In the genomic region with DNA sequence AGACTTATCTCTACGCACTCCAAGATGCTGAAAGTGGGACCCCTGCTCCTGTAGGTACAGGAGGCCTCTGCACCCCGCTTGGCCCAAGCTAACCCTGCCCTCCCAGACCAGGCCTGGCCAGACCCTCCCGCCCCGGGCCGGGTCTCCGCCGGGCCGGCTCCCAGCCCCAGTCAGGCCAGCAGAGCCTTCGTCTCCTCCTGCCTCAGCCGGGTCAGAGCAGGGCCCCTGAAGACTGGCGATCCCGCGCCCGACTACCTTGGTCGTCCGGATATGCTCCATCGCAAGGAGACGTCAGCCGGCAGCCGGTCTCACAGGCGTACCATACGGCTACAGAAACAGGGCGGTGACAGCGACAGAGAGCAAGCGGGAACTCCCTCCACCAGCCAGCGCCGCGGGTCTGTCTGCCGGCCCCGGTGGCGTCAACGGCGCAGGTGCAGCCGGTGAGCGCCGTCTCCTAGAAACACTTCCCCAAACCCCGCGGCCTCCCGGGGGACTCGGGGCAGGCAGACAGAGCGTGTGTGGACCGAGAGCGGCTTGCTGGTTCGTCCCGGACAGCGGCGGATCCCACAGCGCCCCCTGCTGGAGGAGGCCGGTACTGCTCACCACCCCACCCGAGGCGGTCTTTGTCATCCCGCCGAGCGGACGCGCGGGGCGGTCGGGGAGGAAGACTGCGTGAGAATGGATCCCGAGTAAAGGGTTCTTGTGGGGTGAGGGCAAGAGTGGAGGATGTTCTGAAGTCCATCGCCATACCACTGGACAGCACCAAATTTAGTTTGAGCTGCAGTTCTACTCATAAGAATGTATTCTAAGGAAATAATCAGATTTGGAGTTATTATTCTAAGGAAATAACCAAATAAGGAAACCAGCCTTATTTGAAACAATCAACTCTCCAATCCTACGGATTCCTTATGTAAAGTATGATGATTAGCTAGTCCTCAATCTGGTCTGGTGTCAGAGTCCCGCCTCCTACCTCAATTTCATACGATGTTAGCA, we compare ENCODE assay signal across 1 cellular context.
TF ChIP-seq lines count a peak whose summit lies in the region.

A gene (minus strand): TSS at position 520 of the 993 bp plus-strand sequence. CDS start 241 bp downstream, at position 279.

TF ChIP-seq in K562, 482 proteins besides CTCF, POLR2A, EP300 and RAD21 (continued from another document and continues in another):
- TF ChIP-seq, protein P1, sequence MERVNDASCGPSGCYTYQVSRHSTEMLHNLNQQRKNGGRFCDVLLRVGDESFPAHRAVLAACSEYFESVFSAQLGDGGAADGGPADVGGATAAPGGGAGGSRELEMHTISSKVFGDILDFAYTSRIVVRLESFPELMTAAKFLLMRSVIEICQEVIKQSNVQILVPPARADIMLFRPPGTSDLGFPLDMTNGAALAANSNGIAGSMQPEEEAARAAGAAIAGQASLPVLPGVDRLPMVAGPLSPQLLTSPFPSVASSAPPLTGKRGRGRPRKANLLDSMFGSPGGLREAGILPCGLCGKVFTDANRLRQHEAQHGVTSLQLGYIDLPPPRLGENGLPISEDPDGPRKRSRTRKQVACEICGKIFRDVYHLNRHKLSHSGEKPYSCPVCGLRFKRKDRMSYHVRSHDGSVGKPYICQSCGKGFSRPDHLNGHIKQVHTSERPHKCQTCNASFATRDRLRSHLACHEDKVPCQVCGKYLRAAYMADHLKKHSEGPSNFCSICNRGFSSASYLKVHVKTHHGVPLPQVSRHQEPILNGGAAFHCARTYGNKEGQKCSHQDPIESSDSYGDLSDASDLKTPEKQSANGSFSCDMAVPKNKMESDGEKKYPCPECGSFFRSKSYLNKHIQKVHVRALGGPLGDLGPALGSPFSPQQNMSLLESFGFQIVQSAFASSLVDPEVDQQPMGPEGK (CRISPR knock-in tag; IDR thresholded peaks at IDR 0.05; ENCODE audit: borderline replicate concordance), result no peak
- TF ChIP-seq KLF6 (CRISPR knock-in tag; IDR thresholded peaks at IDR 0.05; ENCODE audit: borderline replicate concordance), result no peak
- TF ChIP-seq FOXK2 (conservative IDR thresholded peaks at IDR 0.05 in 1 of 2, IDR thresholded peaks at IDR 0.05 in 1 of 2; ENCODE audit: low read depth in 2 of 2), result 0 out of 4 replicates have a peak, but pooled peaks of 1 of the 2 experiments have one; percentile 31
- TF ChIP-seq KAT8 (IDR thresholded peaks at IDR 0.05; ENCODE audit: low read depth), result no peak
- 0 out of 2 replicates have a peak, but pooled peaks have one; percentile 14 for TF ChIP-seq HDAC2 (IDR thresholded peaks at IDR 0.05)
- TF ChIP-seq, protein P2, sequence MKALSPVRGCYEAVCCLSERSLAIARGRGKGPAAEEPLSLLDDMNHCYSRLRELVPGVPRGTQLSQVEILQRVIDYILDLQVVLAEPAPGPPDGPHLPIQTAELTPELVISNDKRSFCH (CRISPR knock-in tag; IDR thresholded peaks at IDR 0.05), result no peak
- TF ChIP-seq, protein P2 (tag; IDR thresholded peaks at IDR 0.05), result no peak
- no peak for TF ChIP-seq ZNF140 (CRISPR knock-in tag; IDR thresholded peaks at IDR 0.05)
- TF ChIP-seq, protein P3, sequence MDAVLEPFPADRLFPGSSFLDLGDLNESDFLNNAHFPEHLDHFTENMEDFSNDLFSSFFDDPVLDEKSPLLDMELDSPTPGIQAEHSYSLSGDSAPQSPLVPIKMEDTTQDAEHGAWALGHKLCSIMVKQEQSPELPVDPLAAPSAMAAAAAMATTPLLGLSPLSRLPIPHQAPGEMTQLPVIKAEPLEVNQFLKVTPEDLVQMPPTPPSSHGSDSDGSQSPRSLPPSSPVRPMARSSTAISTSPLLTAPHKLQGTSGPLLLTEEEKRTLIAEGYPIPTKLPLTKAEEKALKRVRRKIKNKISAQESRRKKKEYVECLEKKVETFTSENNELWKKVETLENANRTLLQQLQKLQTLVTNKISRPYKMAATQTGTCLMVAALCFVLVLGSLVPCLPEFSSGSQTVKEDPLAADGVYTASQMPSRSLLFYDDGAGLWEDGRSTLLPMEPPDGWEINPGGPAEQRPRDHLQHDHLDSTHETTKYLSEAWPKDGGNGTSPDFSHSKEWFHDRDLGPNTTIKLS (IDR thresholded peaks at IDR 0.05; ENCODE audit: borderline replicate concordance, low read depth), result peak; percentile 24; the same call in 1 of the 2 replicates
- no peak for TF ChIP-seq CEBPG (CRISPR knock-in tag; IDR thresholded peaks at IDR 0.05)
- no peak for TF ChIP-seq CEBPG (tag; conservative IDR thresholded peaks at IDR 0.05 in 1 of 2, IDR thresholded peaks at IDR 0.05 in 1 of 2)
- no peak for TF ChIP-seq HMG20B (CRISPR knock-in tag; IDR thresholded peaks at IDR 0.05)
- no peak for TF ChIP-seq CHD2 (IDR thresholded peaks at IDR 0.05; ENCODE audit: low read depth, low read length)
- peak; percentile 43 for TF ChIP-seq HMGN3 (IDR thresholded peaks at IDR 0.05; ENCODE audit: borderline replicate concordance, extremely low read depth, insufficient read length, low read depth, low read length)
- TF ChIP-seq, protein P4, sequence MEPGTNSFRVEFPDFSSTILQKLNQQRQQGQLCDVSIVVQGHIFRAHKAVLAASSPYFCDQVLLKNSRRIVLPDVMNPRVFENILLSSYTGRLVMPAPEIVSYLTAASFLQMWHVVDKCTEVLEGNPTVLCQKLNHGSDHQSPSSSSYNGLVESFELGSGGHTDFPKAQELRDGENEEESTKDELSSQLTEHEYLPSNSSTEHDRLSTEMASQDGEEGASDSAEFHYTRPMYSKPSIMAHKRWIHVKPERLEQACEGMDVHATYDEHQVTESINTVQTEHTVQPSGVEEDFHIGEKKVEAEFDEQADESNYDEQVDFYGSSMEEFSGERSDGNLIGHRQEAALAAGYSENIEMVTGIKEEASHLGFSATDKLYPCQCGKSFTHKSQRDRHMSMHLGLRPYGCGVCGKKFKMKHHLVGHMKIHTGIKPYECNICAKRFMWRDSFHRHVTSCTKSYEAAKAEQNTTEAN (CRISPR knock-in tag; IDR thresholded peaks at IDR 0.05), result no peak
- no peak for TF ChIP-seq STAT5A (IDR thresholded peaks at IDR 0.05; ENCODE audit: borderline replicate concordance, low read length)
- TF ChIP-seq, protein P5, sequence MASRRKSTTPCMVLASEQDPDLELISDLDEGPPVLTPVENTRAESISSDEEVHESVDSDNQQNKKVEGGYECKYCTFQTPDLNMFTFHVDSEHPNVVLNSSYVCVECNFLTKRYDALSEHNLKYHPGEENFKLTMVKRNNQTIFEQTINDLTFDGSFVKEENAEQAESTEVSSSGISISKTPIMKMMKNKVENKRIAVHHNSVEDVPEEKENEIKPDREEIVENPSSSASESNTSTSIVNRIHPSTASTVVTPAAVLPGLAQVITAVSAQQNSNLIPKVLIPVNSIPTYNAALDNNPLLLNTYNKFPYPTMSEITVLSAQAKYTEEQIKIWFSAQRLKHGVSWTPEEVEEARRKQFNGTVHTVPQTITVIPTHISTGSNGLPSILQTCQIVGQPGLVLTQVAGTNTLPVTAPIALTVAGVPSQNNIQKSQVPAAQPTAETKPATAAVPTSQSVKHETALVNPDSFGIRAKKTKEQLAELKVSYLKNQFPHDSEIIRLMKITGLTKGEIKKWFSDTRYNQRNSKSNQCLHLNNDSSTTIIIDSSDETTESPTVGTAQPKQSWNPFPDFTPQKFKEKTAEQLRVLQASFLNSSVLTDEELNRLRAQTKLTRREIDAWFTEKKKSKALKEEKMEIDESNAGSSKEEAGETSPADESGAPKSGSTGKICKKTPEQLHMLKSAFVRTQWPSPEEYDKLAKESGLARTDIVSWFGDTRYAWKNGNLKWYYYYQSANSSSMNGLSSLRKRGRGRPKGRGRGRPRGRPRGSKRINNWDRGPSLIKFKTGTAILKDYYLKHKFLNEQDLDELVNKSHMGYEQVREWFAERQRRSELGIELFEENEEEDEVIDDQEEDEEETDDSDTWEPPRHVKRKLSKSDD (conservative IDR thresholded peaks at IDR 0.05; ENCODE audit: low read length), result no peak
- TF ChIP-seq HNRNPLL (IDR thresholded peaks at IDR 0.05; ENCODE audit: low read depth, low read length, poor library complexity, severe bottlenecking), result peak; percentile 82
- peak in 1 of 2 experiments; percentile 51; a peak in 1 of 4 replicates for TF ChIP-seq SIN3A (IDR thresholded peaks at IDR 0.05; ENCODE audit: borderline replicate concordance in 2 of 2, control insufficient read depth in 1 of 2, low read depth in 2 of 2, low read length in 2 of 2)
- 0 out of 4 replicates have a peak, but pooled peaks of 1 of the 2 experiments have one; percentile 15 for TF ChIP-seq KDM1A (IDR thresholded peaks at IDR 0.05)
- no peak for TF ChIP-seq DPF2 (IDR thresholded peaks at IDR 0.05)
- TF ChIP-seq TCF3 (CRISPR knock-in tag; IDR thresholded peaks at IDR 0.05), result no peak
- TF ChIP-seq L3MBTL2 (IDR thresholded peaks at IDR 0.05), result peak; percentile 40; the same call in 1 of the 2 replicates
- TF ChIP-seq TEAD2 (tag; IDR thresholded peaks at IDR 0.05), result no peak
- TF ChIP-seq XRCC5 (IDR thresholded peaks at IDR 0.05; ENCODE audit: low read depth, low read length), result peak; percentile 81; the same call in 1 of the 2 replicates
- TF ChIP-seq, protein P6, sequence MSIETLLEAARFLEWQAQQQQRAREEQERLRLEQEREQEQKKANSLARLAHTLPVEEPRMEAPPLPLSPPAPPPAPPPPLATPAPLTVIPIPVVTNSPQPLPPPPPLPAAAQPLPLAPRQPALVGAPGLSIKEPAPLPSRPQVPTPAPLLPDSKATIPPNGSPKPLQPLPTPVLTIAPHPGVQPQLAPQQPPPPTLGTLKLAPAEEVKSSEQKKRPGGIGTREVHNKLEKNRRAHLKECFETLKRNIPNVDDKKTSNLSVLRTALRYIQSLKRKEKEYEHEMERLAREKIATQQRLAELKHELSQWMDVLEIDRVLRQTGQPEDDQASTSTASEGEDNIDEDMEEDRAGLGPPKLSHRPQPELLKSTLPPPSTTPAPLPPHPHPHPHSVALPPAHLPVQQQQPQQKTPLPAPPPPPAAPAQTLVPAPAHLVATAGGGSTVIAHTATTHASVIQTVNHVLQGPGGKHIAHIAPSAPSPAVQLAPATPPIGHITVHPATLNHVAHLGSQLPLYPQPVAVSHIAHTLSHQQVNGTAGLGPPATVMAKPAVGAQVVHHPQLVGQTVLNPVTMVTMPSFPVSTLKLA (conservative IDR thresholded peaks at IDR 0.05), result peak in 1 of 2 experiments; percentile 72; a peak in 3 of 4 replicates
- TF ChIP-seq SAP30 (IDR thresholded peaks at IDR 0.05; ENCODE audit: borderline replicate concordance, insufficient read depth, low read depth, low read length, poor library complexity, severe bottlenecking), result no peak
- TF ChIP-seq ZFP30 (CRISPR knock-in tag; IDR thresholded peaks at IDR 0.05; ENCODE audit: borderline replicate concordance), result no peak
- no peak for TF ChIP-seq ZNF316 (IDR thresholded peaks at IDR 0.05)
- peak; percentile 50 for TF ChIP-seq KDM5B (IDR thresholded peaks at IDR 0.05; ENCODE audit: insufficient replicate concordance, low read depth, low read length)
- 0 out of 2 replicates have a peak, but pooled peaks have one; percentile 36 for TF ChIP-seq GTF2F1 (IDR thresholded peaks at IDR 0.05; ENCODE audit: low read depth, low read length)
- TF ChIP-seq HDAC1 (IDR thresholded peaks at IDR 0.05), result peak in 1 of 2 experiments; percentile 53; a peak in 1 of 4 replicates
- TF ChIP-seq SIN3B (IDR thresholded peaks at IDR 0.05; ENCODE audit: low read depth), result peak; percentile 43; the same call in 1 of the 2 replicates
- TF ChIP-seq MTF1 (CRISPR knock-in tag; IDR thresholded peaks at IDR 0.05; ENCODE audit: borderline replicate concordance), result no peak
- TF ChIP-seq POLR2G (IDR thresholded peaks at IDR 0.05; ENCODE audit: low read depth, low read length), result peak; percentile 86
- TF ChIP-seq, protein P7, sequence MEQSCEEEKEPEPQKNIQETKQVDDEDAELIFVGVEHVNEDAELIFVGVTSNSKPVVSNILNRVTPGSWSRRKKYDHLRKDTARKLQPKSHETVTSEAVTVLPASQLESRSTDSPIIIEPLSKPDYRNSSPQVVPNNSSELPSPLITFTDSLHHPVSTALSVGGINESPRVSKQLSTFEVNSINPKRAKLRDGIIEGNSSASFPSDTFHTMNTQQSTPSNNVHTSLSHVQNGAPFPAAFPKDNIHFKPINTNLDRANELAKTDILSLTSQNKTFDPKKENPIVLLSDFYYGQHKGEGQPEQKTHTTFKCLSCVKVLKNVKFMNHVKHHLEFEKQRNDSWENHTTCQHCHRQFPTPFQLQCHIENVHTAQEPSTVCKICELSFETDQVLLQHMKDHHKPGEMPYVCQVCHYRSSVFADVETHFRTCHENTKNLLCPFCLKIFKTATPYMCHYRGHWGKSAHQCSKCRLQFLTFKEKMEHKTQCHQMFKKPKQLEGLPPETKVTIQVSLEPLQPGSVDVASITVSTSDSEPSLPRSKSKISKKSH (CRISPR knock-in tag; IDR thresholded peaks at IDR 0.05), result no peak
- peak; percentile 86 for TF ChIP-seq RBFOX2 (IDR thresholded peaks at IDR 0.05; ENCODE audit: low read depth, low read length)
- no peak for TF ChIP-seq ZNF239 (CRISPR knock-in tag; IDR thresholded peaks at IDR 0.05)
- peak; percentile 77 for TF ChIP-seq SMAD4 (CRISPR knock-in tag; conservative IDR thresholded peaks at IDR 0.05)
- TF ChIP-seq, protein P8, sequence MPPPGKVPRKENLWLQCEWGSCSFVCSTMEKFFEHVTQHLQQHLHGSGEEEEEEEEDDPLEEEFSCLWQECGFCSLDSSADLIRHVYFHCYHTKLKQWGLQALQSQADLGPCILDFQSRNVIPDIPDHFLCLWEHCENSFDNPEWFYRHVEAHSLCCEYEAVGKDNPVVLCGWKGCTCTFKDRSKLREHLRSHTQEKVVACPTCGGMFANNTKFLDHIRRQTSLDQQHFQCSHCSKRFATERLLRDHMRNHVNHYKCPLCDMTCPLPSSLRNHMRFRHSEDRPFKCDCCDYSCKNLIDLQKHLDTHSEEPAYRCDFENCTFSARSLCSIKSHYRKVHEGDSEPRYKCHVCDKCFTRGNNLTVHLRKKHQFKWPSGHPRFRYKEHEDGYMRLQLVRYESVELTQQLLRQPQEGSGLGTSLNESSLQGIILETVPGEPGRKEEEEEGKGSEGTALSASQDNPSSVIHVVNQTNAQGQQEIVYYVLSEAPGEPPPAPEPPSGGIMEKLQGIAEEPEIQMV (tag; conservative IDR thresholded peaks at IDR 0.05; ENCODE audit: low read depth), result peak; percentile 90
- peak; percentile 69 for TF ChIP-seq TBP (optimal IDR thresholded peaks at IDR 0.05; ENCODE audit: low read depth, low read length)
- no peak for TF ChIP-seq ZNF79 (CRISPR knock-in tag; IDR thresholded peaks at IDR 0.05; ENCODE audit: low read depth)
- TF ChIP-seq MAFK (IDR thresholded peaks at IDR 0.05; ENCODE audit: low read length), result no peak
- TF ChIP-seq, protein P9, sequence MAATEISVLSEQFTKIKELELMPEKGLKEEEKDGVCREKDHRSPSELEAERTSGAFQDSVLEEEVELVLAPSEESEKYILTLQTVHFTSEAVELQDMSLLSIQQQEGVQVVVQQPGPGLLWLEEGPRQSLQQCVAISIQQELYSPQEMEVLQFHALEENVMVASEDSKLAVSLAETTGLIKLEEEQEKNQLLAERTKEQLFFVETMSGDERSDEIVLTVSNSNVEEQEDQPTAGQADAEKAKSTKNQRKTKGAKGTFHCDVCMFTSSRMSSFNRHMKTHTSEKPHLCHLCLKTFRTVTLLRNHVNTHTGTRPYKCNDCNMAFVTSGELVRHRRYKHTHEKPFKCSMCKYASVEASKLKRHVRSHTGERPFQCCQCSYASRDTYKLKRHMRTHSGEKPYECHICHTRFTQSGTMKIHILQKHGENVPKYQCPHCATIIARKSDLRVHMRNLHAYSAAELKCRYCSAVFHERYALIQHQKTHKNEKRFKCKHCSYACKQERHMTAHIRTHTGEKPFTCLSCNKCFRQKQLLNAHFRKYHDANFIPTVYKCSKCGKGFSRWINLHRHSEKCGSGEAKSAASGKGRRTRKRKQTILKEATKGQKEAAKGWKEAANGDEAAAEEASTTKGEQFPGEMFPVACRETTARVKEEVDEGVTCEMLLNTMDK (IDR thresholded peaks at IDR 0.05; ENCODE audit: borderline replicate concordance, insufficient read depth, low read depth, low read length, poor library complexity, severe bottlenecking), result peak; percentile 81
- peak; percentile 68; the same call in 1 of the 2 replicates for TF ChIP-seq SAFB (IDR thresholded peaks at IDR 0.05; ENCODE audit: borderline replicate concordance, low read depth, low read length)
- no peak for TF ChIP-seq RFX7 (CRISPR knock-in tag; IDR thresholded peaks at IDR 0.05)
